ENCODE assay signal across 9 cellular contexts in genomic region chr4:76011700-76012387, GRCh38. TPM values are rescaled to one million over a fixed set of nuclear protein-coding genes. Genes with fewer than 3 reads are reported as not detected.
A peak's percentile ranks its signal among the peaks of the same experiment; 100 is the strongest.
DNase-seq lines count a peak whose midpoint lies in the region; ATAC-seq and TF ChIP-seq lines count a peak whose summit lies in the region.
"Had no signal": no experiment of that assay in that cellular context is flagged by ENCODE, and none has a peak within 500 bp of the region (broad histone marks: within the 10 kb centered on the region; RNA-seq: fewer than 3 reads in every experiment).

No MANE protein-coding gene starts in this region.

- in situ Hi-C loops in mammary epithelial cell (cut with MboI; ENCODE audit: low sequenced_read_pairs in 2 of 2), result no loop called here

- H3K27me3 ChIP-seq in mammary epithelial cell (ENCODE audit: insufficient read depth, low read length) (no peaks in the 10 kb centered on the region), prostate gland (replicated peaks; ENCODE audit: insufficient read depth) (no peaks in the 10 kb centered on the region)

- H3K27ac ChIP-seq in mammary epithelial cell (ENCODE audit: insufficient read depth, low read depth, low read length) (peak overlapping the region; percentile 62), mesodermal cell (ENCODE audit: low read depth, low read length, severe bottlenecking) (peak overlapping the region; percentile 3), prostate gland (peak overlapping the region in 1 of 2 donors; percentile 53)

- H3K4me1 ChIP-seq in mammary epithelial cell (ENCODE audit: insufficient read depth, low read length), result peaks cover 38% of the 10 kb centered on the region
- peaks cover 3% of the 10 kb centered on the region for H3K4me1 ChIP-seq in mesodermal cell (ENCODE audit: control insufficient read depth, insufficient read depth, low read length, poor library complexity, severe bottlenecking)
- peaks cover 5% of the 10 kb centered on the region for H3K4me1 ChIP-seq in prostate gland (replicated peaks)

- H3K9ac ChIP-seq in mammary epithelial cell (ENCODE audit: insufficient read depth, low read length), result peak overlapping the region; percentile 25

- no peak for TF ChIP-seq CTCF in mammary epithelial cell (conservative IDR thresholded peaks at IDR 0.05 in 1 of 2, IDR thresholded peaks at IDR 0.05 in 1 of 2; ENCODE audit: extremely low read depth in 1 of 2, insufficient read depth in 1 of 2, low read depth in 1 of 2, low read length in 2 of 2)
- no peak for TF ChIP-seq CTCF in prostate gland (IDR thresholded peaks at IDR 0.05)

- CTCF ChIA-PET in mammary epithelial cell (lab: Charles Lee; ENCODE audit: low non-redundant PET), result interaction anchor here (0.6 to 0.7 kb wide), 2 partner anchors 14 to 1250 kb away, joined by 3 to 4 read pairs; no protein-coding TSS in a partner anchor

- no peaks in the 10 kb centered on the region for H3K9me3 ChIP-seq in mammary epithelial cell (replicated peaks; ENCODE audit: insufficient read depth, low read length)
- H3K9me3 ChIP-seq in mesodermal cell (ENCODE audit: control insufficient read depth, low read length), result no peaks in the 10 kb centered on the region
- H3K9me3 ChIP-seq in prostate gland, result no peaks in the 10 kb centered on the region

- ATAC-seq in Right ventricle myocardium inferior, result peak; percentile 64
- peak; percentile 70 for ATAC-seq in HG03342 (IDR thresholded peaks at IDR 0.05; ENCODE audit: unreplicated experiment)

- peak overlapping the region; percentile 74 for H3K4me2 ChIP-seq in mammary epithelial cell (ENCODE audit: insufficient read depth, low read depth, low read length)

- H3K4me3 ChIP-seq in mammary epithelial cell (replicated peaks in 1 of 3; ENCODE audit: insufficient read depth in 1 of 3, low read depth in 2 of 3, low read length in 3 of 3), result peak overlapping the region in 1 of 3 experiments; percentile 28
- H3K4me3 ChIP-seq in mesodermal cell (ENCODE audit: extremely low read depth, insufficient read depth, low read length, poor library complexity, severe bottlenecking), result no peak overlapping the region
- H3K4me3 ChIP-seq in prostate gland, result no peak overlapping the region

- no peak for TF ChIP-seq POLR2A in prostate gland (IDR thresholded peaks at IDR 0.05)

- no peaks in the 10 kb centered on the region for H3K79me2 ChIP-seq in mammary epithelial cell (ENCODE audit: insufficient read depth, low read length)

- H2AFZ ChIP-seq in mammary epithelial cell (ENCODE audit: low read depth, low read length), result peak overlapping the region; percentile 80

- dilution Hi-C loops in mammary epithelial cell (cut with HindIII; ENCODE audit: low sequenced_read_pairs), result no loop called here

- DNase-seq in Right ventricle myocardium inferior (ENCODE audit: missing footprints), result peak; percentile 52
- no peak for DNase-seq in cardiac septum (ENCODE audit: low spot score)
- DNase-seq in mammary epithelial cell, result peak; percentile 82
- DNase-seq in NCI-H2081 (lab: John Stamatoyannopoulos, UW), result no peak
- DNase-seq in NCI-H748 (lab: John Stamatoyannopoulos, UW; ENCODE audit: unreplicated experiment), result no peak
- DNase-seq in prostate gland (ENCODE audit: low spot score), result no peak
- DNase-seq: activated T-cell treated with anti-CD3 and anti-CD28 coated beads, Interleukin-2, amount 50 U/mL, for 72 hours had no signal

- H3K36me3 ChIP-seq in mammary epithelial cell (ENCODE audit: insufficient read depth, low read length), result no peaks in the 10 kb centered on the region
- no peaks in the 10 kb centered on the region for H3K36me3 ChIP-seq in mesodermal cell (ENCODE audit: control insufficient read depth, insufficient read depth, low read length)
- H3K36me3 ChIP-seq in prostate gland, result no peaks in the 10 kb centered on the region

- 15% methylated on average over 12 of the region's 13 CpGs for WGBS in mammary epithelial cell (ENCODE audit: low coverage, missing lambda C conversion rate)
- WGBS in mesodermal cell (ENCODE audit: insufficient coverage in 2 of 2), 2 experiments, result 69 to 81% methylated on average over 10 of the region's 13 CpGs
- 27% methylated on average over 13 of the region's 13 CpGs for WGBS in prostate gland

- H4K20me1 ChIP-seq in mammary epithelial cell (ENCODE audit: insufficient read depth, low read length), result no peaks in the 10 kb centered on the region

- BruUV-seq in mammary epithelial cell (replicated peaks; lab: Mats Ljungman, UMichigan), result TSS peak; percentile 97

- intact Hi-C loops in Right ventricle myocardium inferior (cut with DNase I) (no loop called here), cardiac septum (cut with DNase I) (no loop called here), mammary epithelial cell (cut with micrococcal nuclease) (no loop called here), prostate gland (cut with DNase I) (no loop called here)

RNA-seq across cellular contexts. Expression of gene CXCL9, which starts 4.5 kb away (rescaled TPM):
- total RNA-seq in Right ventricle myocardium inferior, result 0.35 TPM
- total RNA-seq in cardiac septum, result 0.70 TPM
- not detected for total RNA-seq in mammary epithelial cell
- polyA plus RNA-seq in mammary epithelial cell, result not detected
- not detected for polyA minus RNA-seq in mammary epithelial cell
- polyA plus RNA-seq in mesodermal cell (2013, experiment 1 of 2), result not detected
- not detected for polyA plus RNA-seq in mesodermal cell (2013, experiment 2 of 2)
- total RNA-seq in prostate gland, result 1 to 10 TPM in 1 of 2 donors, under 1 TPM in 1; 0.27 to 2.6 TPM

RNA-seq across cellular contexts. Expression of gene CXCL10, which starts 11.5 kb away (rescaled TPM):
- not detected for total RNA-seq in Right ventricle myocardium inferior
- 2.3 TPM for total RNA-seq in cardiac septum
- 1 to 10 TPM in 1 of 2 donors, not detected in 1; 1.3 TPM for total RNA-seq in mammary epithelial cell
- 0.10 TPM for polyA plus RNA-seq in mammary epithelial cell
- polyA minus RNA-seq in mammary epithelial cell, result not detected
- polyA plus RNA-seq in mesodermal cell (2013, experiment 1 of 2), result 1.3 TPM
- polyA plus RNA-seq in mesodermal cell (2013, experiment 2 of 2), result 0.61 TPM
- total RNA-seq in prostate gland, result under 1 TPM in 1 of 2 donors, not detected in 1; 0.51 TPM

RNA-seq across cellular contexts. Expression of gene SDAD1, which starts 21.1 kb away (rescaled TPM):
- total RNA-seq in Right ventricle myocardium inferior, result 20.3 TPM
- total RNA-seq in cardiac septum, result 24.1 TPM
- total RNA-seq in mammary epithelial cell, result 10 to 100 TPM; 43.3 to 48.9 TPM
- polyA plus RNA-seq in mammary epithelial cell, result 17.1 TPM
- 19.4 TPM for polyA minus RNA-seq in mammary epithelial cell
- 22.4 TPM for polyA plus RNA-seq in mesodermal cell (2013, experiment 1 of 2)
- 25.4 TPM for polyA plus RNA-seq in mesodermal cell (2013, experiment 2 of 2)
- 10 to 100 TPM; 36.6 to 40.3 TPM for total RNA-seq in prostate gland

RNA-seq across cellular contexts. Expression of gene CXCL11, which starts 24.0 kb away (rescaled TPM):
- total RNA-seq in Right ventricle myocardium inferior (not detected), cardiac septum (0.32 TPM), mammary epithelial cell (under 1 TPM in 1 of 2 donors, not detected in 1; 0.99 TPM), prostate gland (under 1 TPM in 1 of 2 donors, not detected in 1; 0.23 TPM)
- polyA plus RNA-seq in mammary epithelial cell, result 0.06 TPM
- polyA minus RNA-seq in mammary epithelial cell, result not detected
- not detected for polyA plus RNA-seq in mesodermal cell (2013, experiment 1 of 2)
- not detected for polyA plus RNA-seq in mesodermal cell (2013, experiment 2 of 2)

Comparison
In these comparisons a context has a peak if more than half of its experiments do, and no peak if none do; other contexts are left out.
1. DNase-seq: peak in Right ventricle myocardium inferior (single experiment) and mammary epithelial cell (single experiment); none in cardiac septum (single experiment), NCI-H2081 (0 of 2), NCI-H748 (single experiment) and prostate gland (single experiment).